Comparison of ENCODE assay signal across 1 cellular context in genomic region chr10:613661-614340, GRCh38.
TF ChIP-seq lines count a peak whose summit lies in the region.

No MANE protein-coding gene starts in this region.

TF ChIP-seq in GM23338, 12 proteins besides CTCF, POLR2A, EP300 and RAD21 (continued from another document):
- TF ChIP-seq REST (IDR thresholded peaks at IDR 0.05; ENCODE audit: unreplicated experiment) (no peak), ZNF331 (CRISPR knock-in tag; IDR thresholded peaks at IDR 0.05; ENCODE audit: low read depth) (no peak), ETS1 (IDR thresholded peaks at IDR 0.05) (no peak), EZH2 (IDR thresholded peaks at IDR 0.05; ENCODE audit: low read depth, unreplicated experiment) (no peak), JUNB (IDR thresholded peaks at IDR 0.05; ENCODE audit: unreplicated experiment) (no peak)
